ENCODE assay signal across 18 cellular contexts in genomic region chr2:233120459-233120858, GRCh38.
DNase-seq lines count a peak whose midpoint lies in the region; ATAC-seq and TF ChIP-seq lines count a peak whose summit lies in the region.
"Had no signal": no experiment of that assay in that cellular context is flagged by ENCODE, and none has a peak within 500 bp of the region (broad histone marks: within the 10 kb centered on the region; RNA-seq: fewer than 3 reads in every experiment).

No MANE protein-coding gene starts in this region.

- no peak overlapping the region for H3K4me2 ChIP-seq in Karpas-422 (ENCODE audit: low read depth, low read length, poor library complexity, severe bottlenecking)

- TF ChIP-seq CTCF in Panc1 (IDR thresholded peaks at IDR 0.05), result no peak

- POLR2A ChIA-PET in activated CD4-positive, alpha-beta T cell treated with anti-CD3 and anti-CD28 coated beads for 36 hours (lab: Charles Lee), result no interaction called here
- POLR2A ChIA-PET in Panc1 (lab: Charles Lee), result no interaction called here

- peaks cover 26% of the 10 kb centered on the region for H3K4me1 Mint-ChIP-seq in activated CD4-positive, alpha-beta T cell treated with anti-CD3 and anti-CD28 coated beads for 36 hours
- peaks cover 81% of the 10 kb centered on the region for H3K4me1 Mint-ChIP-seq in stimulated activated memory B cell treated with anti-CD40 and anti-IgM and Interleukin-4, amounts not matched to agents 10 μg/mL and 1 μg/mL and 100 μg/mL, for 72 hours

- H3K27me3 Mint-ChIP-seq in activated CD4-positive, alpha-beta T cell treated with anti-CD3 and anti-CD28 coated beads for 36 hours, result no peaks in the 10 kb centered on the region
- H3K27me3 Mint-ChIP-seq in stimulated activated memory B cell treated with anti-CD40 and anti-IgM and Interleukin-4, amounts not matched to agents 10 μg/mL and 1 μg/mL and 100 μg/mL, for 72 hours, result no peaks in the 10 kb centered on the region

- in situ Hi-C loops in Panc1 (cut with HindIII; ENCODE audit: low pct_unique_long_range_greater_than_20kb, low sequenced_read_pairs), result no loop called here

- H3K9me2 ChIP-seq in Karpas-422 (replicated peaks; ENCODE audit: insufficient read depth, low read length), result no peaks in the 10 kb centered on the region

- peaks cover 38% of the 10 kb centered on the region for H3K36me3 Mint-ChIP-seq in activated CD4-positive, alpha-beta T cell treated with anti-CD3 and anti-CD28 coated beads for 36 hours (ENCODE audit: low read depth)
- peaks cover 77% of the 10 kb centered on the region for H3K36me3 Mint-ChIP-seq in stimulated activated memory B cell treated with anti-CD40 and anti-IgM and Interleukin-4, amounts not matched to agents 10 μg/mL and 1 μg/mL and 100 μg/mL, for 72 hours

- H3K4me3 ChIP-seq in Panc1 (ENCODE audit: low read depth in 2 of 2, low read length in 2 of 2) (no peak overlapping the region), Karpas-422 (ENCODE audit: low read length) (no peak overlapping the region)

- no peak for ATAC-seq in activated CD4-positive, alpha-beta T cell treated with anti-CD3 and anti-CD28 coated beads for 36 hours
- ATAC-seq in Panc1 (peak; percentile 58; the same call in 1 of the 2 replicates), GM19455 (IDR thresholded peaks at IDR 0.05; ENCODE audit: unreplicated experiment) (no peak)
- no peak for ATAC-seq in stimulated activated memory B cell treated with anti-CD40 and anti-IgM and Interleukin-4, amounts not matched to agents 10 μg/mL and 1 μg/mL and 100 μg/mL, for 72 hours
- ATAC-seq: CD8-positive, alpha-beta T cell; Right ventricle myocardium inferior had no signal

- no peak overlapping the region for H3K27ac ChIP-seq in Panc1 (ENCODE audit: low read length)
- no peak overlapping the region for H3K27ac ChIP-seq in Karpas-422 (ENCODE audit: low read length)
- H3K27ac ChIP-seq: 22Rv1 had no signal

- H3K9me3 Mint-ChIP-seq in activated CD4-positive, alpha-beta T cell treated with anti-CD3 and anti-CD28 coated beads for 36 hours (ENCODE audit: low read depth), result no peaks in the 10 kb centered on the region
- peaks cover 5% of the 10 kb centered on the region for H3K9me3 Mint-ChIP-seq in stimulated activated memory B cell treated with anti-CD40 and anti-IgM and Interleukin-4, amounts not matched to agents 10 μg/mL and 1 μg/mL and 100 μg/mL, for 72 hours

- CTCF ChIA-PET in activated CD4-positive, alpha-beta T cell treated with anti-CD3 and anti-CD28 coated beads for 36 hours (lab: Charles Lee), result interaction anchor here (0.7 to 1.2 kb wide), 2 partner anchors 34 to 236 kb away, joined by 3 read pairs; no protein-coding TSS in a partner anchor
- CTCF ChIA-PET in Panc1 (lab: Charles Lee), result interaction anchor here (0.7 kb wide), 1 partner anchor 63 kb away, joined by 3 read pairs; no protein-coding TSS in a partner anchor

- no peaks in the 10 kb centered on the region for H3K36me3 ChIP-seq in Panc1 (ENCODE audit: control insufficient read depth, insufficient read depth, low read length)
- H3K36me3 ChIP-seq in Karpas-422 (ENCODE audit: insufficient read depth, low read length), result peaks cover 21% of the 10 kb centered on the region

- peaks cover 56% of the 10 kb centered on the region for H3K79me2 ChIP-seq in Karpas-422 (ENCODE audit: low read length)

- DNase-seq in activated CD4-positive, alpha-beta T cell treated with anti-CD3 and anti-CD28 coated beads for 36 hours, result no peak
- no peak for DNase-seq in activated CD4-positive, alpha-beta T cell treated with anti-CD3 and anti-CD28 coated beads for 48 hours
- no peak for DNase-seq in Panc1 (ENCODE audit: low read depth, low spot score)
- peak; percentile 49 for DNase-seq in mesenteric fat pad (ENCODE audit: low spot score)
- no peak for DNase-seq in Karpas-422
- DNase-seq in anterior cingulate cortex (lab: John Stamatoyannopoulos, UW), result no peak
- DNase-seq: CD8-positive, alpha-beta T cell; DMS79 treated with DMSO at 0.1 percent for 48 hours; KBM-7; NCI-H1436; NCI-H2029; NCI-H2171 treated with DMSO at 0.1 percent for 48 hours; NCI-H446 treated with DMSO at 0.1 percent for 48 hours; NK-92 treated with Interleukin-12 subunit alpha and Interleukin-12 subunit beta, amount 100 ng/mL, for 24 hours had no signal

- no peaks in the 10 kb centered on the region for H4K20me1 ChIP-seq in Karpas-422 (ENCODE audit: insufficient read depth, low read depth, low read length)

- no peaks in the 10 kb centered on the region for H3K4me1 ChIP-seq in Panc1 (ENCODE audit: control insufficient read depth, insufficient read depth, low read length)
- H3K4me1 ChIP-seq in Karpas-422 (ENCODE audit: low read length), result peaks cover 19% of the 10 kb centered on the region

- peak overlapping the region; percentile 60 for H3K27ac Mint-ChIP-seq in activated CD4-positive, alpha-beta T cell treated with anti-CD3 and anti-CD28 coated beads for 36 hours
- peak overlapping the region; percentile 93 for H3K27ac Mint-ChIP-seq in stimulated activated memory B cell treated with anti-CD40 and anti-IgM and Interleukin-4, amounts not matched to agents 10 μg/mL and 1 μg/mL and 100 μg/mL, for 72 hours
- H3K27ac Mint-ChIP-seq: CD8-positive, alpha-beta T cell had no signal

- H3K9me3 ChIP-seq in Panc1 (ENCODE audit: control insufficient read depth, insufficient read depth, low read depth, low read length) (no peaks in the 10 kb centered on the region), Karpas-422 (ENCODE audit: low read length) (no peaks in the 10 kb centered on the region)

- H3K27me3 ChIP-seq in Panc1 (ENCODE audit: control insufficient read depth, insufficient read depth, low read length) (no peaks in the 10 kb centered on the region), Karpas-422 (ENCODE audit: low read length) (no peaks in the 10 kb centered on the region)

- no TSS peak for BruUV-seq in Panc1 (replicated peaks; lab: Mats Ljungman, UMichigan)

- no peak overlapping the region for H3K4me3 Mint-ChIP-seq in activated CD4-positive, alpha-beta T cell treated with anti-CD3 and anti-CD28 coated beads for 36 hours
- no peak overlapping the region for H3K4me3 Mint-ChIP-seq in stimulated activated memory B cell treated with anti-CD40 and anti-IgM and Interleukin-4, amounts not matched to agents 10 μg/mL and 1 μg/mL and 100 μg/mL, for 72 hours
- H3K4me3 Mint-ChIP-seq: CD8-positive, alpha-beta T cell had no signal

- no peak overlapping the region for H3K9ac ChIP-seq in Karpas-422 (ENCODE audit: low read length)

- intact Hi-C loops in activated CD4-positive, alpha-beta T cell treated with anti-CD3 and anti-CD28 coated beads for 36 hours (cut with DNase I, micrococcal nuclease), result no loop called here
- intact Hi-C loops in Panc1 (cut with micrococcal nuclease; ENCODE audit: unreplicated experiment), result no loop called here

- no peak overlapping the region for H2AFZ ChIP-seq in Karpas-422 (ENCODE audit: low read length)
